ENCODE assay signal across 13 cellular contexts in the genomic region with DNA sequence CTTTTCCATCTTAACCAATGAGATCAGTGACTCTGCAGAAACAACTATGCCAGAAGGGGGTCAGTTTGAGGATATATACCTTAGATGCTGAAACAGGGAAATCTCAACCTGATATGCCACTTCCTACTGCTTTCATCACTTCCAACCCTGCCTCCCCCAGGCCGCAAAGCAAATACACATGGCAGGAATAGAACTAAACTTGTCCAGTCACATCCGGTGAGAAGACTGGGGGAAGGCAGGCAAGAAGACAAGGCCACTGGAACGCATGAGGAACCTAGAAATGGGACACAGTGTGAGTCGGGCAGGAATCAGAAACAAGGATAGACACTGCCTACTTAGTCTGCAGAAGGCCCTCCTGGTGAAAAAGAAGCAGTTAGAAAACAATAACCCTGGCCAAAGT.
DNase-seq lines count a peak whose midpoint lies in the region; ATAC-seq, FAIRE-seq and TF ChIP-seq lines count a peak whose summit lies in the region.
"Had no signal": no experiment of that assay in that cellular context is flagged by ENCODE, and none has a peak within 500 bp of the region (broad histone marks: within the 10 kb centered on the region; RNA-seq: fewer than 3 reads in every experiment).

No MANE protein-coding gene starts in this region.

- intact Hi-C loops in dorsolateral prefrontal cortex (cut with DNase I) = no loop called here

- peak; percentile 64 for FAIRE-seq in GM19239 (lab: Jason Lieb, UNC)

- no peaks in the 10 kb centered on the region for H3K9me3 Mint-ChIP-seq in natural killer cell treated with Interleukin-12 subunit alpha and Interleukin-12 subunit beta and Interleukin-15 and Interleukin-18, amount 100 ng/mL, for 72 hours
- no peaks in the 10 kb centered on the region for H3K9me3 Mint-ChIP-seq in progenitor cell of endocrine pancreas (ENCODE audit: low read depth)

- CTCF ChIA-PET in HEK293T (lab: Yijun Ruan, JAX) = no interaction called here

- no peaks in the 10 kb centered on the region for H3K36me3 Mint-ChIP-seq in natural killer cell treated with Interleukin-12 subunit alpha and Interleukin-12 subunit beta and Interleukin-15 and Interleukin-18, amount 100 ng/mL, for 72 hours
- H3K36me3 Mint-ChIP-seq in progenitor cell of endocrine pancreas (ENCODE audit: insufficient read depth) = no peaks in the 10 kb centered on the region

- H3K4me1 Mint-ChIP-seq in natural killer cell treated with Interleukin-12 subunit alpha and Interleukin-12 subunit beta and Interleukin-15 and Interleukin-18, amount 100 ng/mL, for 72 hours (ENCODE audit: low read depth in 2 of 2) = peaks cover 33 to 35% of the 10 kb centered on the region in 2 donors
- peaks cover 1% of the 10 kb centered on the region for H3K4me1 Mint-ChIP-seq in progenitor cell of endocrine pancreas (ENCODE audit: low read depth)

- H3K27ac ChIP-seq in dorsolateral prefrontal cortex = peak overlapping the region in 40 of 59 donors; percentile 0 to 72 (median 42)

- H3K4me3 Mint-ChIP-seq in natural killer cell treated with Interleukin-12 subunit alpha and Interleukin-12 subunit beta and Interleukin-15 and Interleukin-18, amount 100 ng/mL, for 72 hours = no peak overlapping the region
- H3K4me3 Mint-ChIP-seq in progenitor cell of endocrine pancreas (ENCODE audit: low read depth) = no peak overlapping the region
- H3K4me3 Mint-ChIP-seq: activated CD4-positive, alpha-beta T cell treated with anti-CD3 and anti-CD28 coated beads for 36 hours had no signal

- peak overlapping the region; percentile 38 to 39 for H3K27ac Mint-ChIP-seq in natural killer cell treated with Interleukin-12 subunit alpha and Interleukin-12 subunit beta and Interleukin-15 and Interleukin-18, amount 100 ng/mL, for 72 hours
- H3K27ac Mint-ChIP-seq in progenitor cell of endocrine pancreas = no peak overlapping the region

- ATAC-seq in natural killer cell treated with Interleukin-12 subunit alpha and Interleukin-12 subunit beta and Interleukin-15 and Interleukin-18, amount 100 ng/mL, for 72 hours = peak; percentile 44 to 52
- no peak for ATAC-seq in GM19397 (IDR thresholded peaks at IDR 0.05; ENCODE audit: unreplicated experiment)
- ATAC-seq: activated CD4-positive, alpha-beta T cell treated with anti-CD3 and anti-CD28 coated beads for 36 hours; SK-N-SH treated with all-trans-retinoic acid at 6 μM for 48 hours had no signal

- no peaks in the 10 kb centered on the region for H3K27me3 ChIP-seq in dorsolateral prefrontal cortex

- POLR2A ChIA-PET in HEK293T (lab: Yijun Ruan, JAX) = interaction anchor here (0.6 kb wide), 1 partner anchor 21 kb away, joined by 4 read pairs; no protein-coding TSS in a partner anchor

- no peak overlapping the region for H3K4me3 ChIP-seq in dorsolateral prefrontal cortex

- no peaks in the 10 kb centered on the region for H3K27me3 Mint-ChIP-seq in natural killer cell treated with Interleukin-12 subunit alpha and Interleukin-12 subunit beta and Interleukin-15 and Interleukin-18, amount 100 ng/mL, for 72 hours
- H3K27me3 Mint-ChIP-seq in progenitor cell of endocrine pancreas = no peaks in the 10 kb centered on the region
- H3K27me3 Mint-ChIP-seq: activated CD4-positive, alpha-beta T cell treated with anti-CD3 and anti-CD28 coated beads for 36 hours had no signal

- TF ChIP-seq CTCF in dorsolateral prefrontal cortex (IDR thresholded peaks at IDR 0.05 in 54 of 56, conservative IDR thresholded peaks at IDR 0.05 in 2 of 56; ENCODE audit: low read depth in 1 of 56, partially characterized antibody in 56 of 56) = no peak
- no peak for TF ChIP-seq CTCF in progenitor cell of endocrine pancreas (IDR thresholded peaks at IDR 0.05; ENCODE audit: unreplicated experiment)

- no peak for DNase-seq in GM19239 (ENCODE audit: insufficient read length, low spot score)
- DNase-seq in NOMO-1 treated with dmso at 0.1 percent for 144 hours (lab: John Stamatoyannopoulos, UW; ENCODE audit: unreplicated experiment) = peak; percentile 86
- DNase-seq in dorsolateral prefrontal cortex = peak in 2 of 10 donors; percentile 44 to 56
- no peak for DNase-seq in natural killer cell treated with Interleukin-12 subunit alpha and Interleukin-12 subunit beta and Interleukin-15 and Interleukin-18, amount 100 ng/mL, for 72 hours (ENCODE audit: low spot score)
- no peak for DNase-seq in NCI-H1417 treated with DMSO at 0.1 percent for 48 hours (lab: John Stamatoyannopoulos, UW)
- DNase-seq in HEK293T (ENCODE audit: extremely low spot score) = no peak
- no peak for DNase-seq in progenitor cell of endocrine pancreas (ENCODE audit: low spot score, unreplicated experiment)
- DNase-seq: activated CD4-positive, alpha-beta T cell treated with anti-CD3 and anti-CD28 coated beads for 36 hours; activated effector memory CD4-positive, alpha-beta T cell treated with anti-CD3 and anti-CD28 coated beads, Interleukin-2, amount 50 U/mL, for 16 hours; NCI-H1092 treated with DMSO at 0.1 percent for 48 hours; NCI-H526 treated with DMSO at 0.1 percent for 48 hours had no signal

TF ChIP-seq in HEK293T, 16 proteins besides CTCF, POLR2A, EP300 and RAD21:
- TF ChIP-seq FOXK2 (IDR thresholded peaks at IDR 0.05) (no peak), TARDBP (IDR thresholded peaks at IDR 0.05) (no peak), ARNT (IDR thresholded peaks at IDR 0.05) (no peak), NFRKB (IDR thresholded peaks at IDR 0.05) (no peak), ZNF384 (IDR thresholded peaks at IDR 0.05) (no peak), BHLHE40 (IDR thresholded peaks at IDR 0.05; ENCODE audit: borderline replicate concordance) (no peak), CTBP1 (IDR thresholded peaks at IDR 0.05; ENCODE audit: borderline replicate concordance) (no peak), FOXM1 (IDR thresholded peaks at IDR 0.05; ENCODE audit: borderline replicate concordance) (no peak), FOXA1 (IDR thresholded peaks at IDR 0.05) (no peak), SUZ12 (IDR thresholded peaks at IDR 0.05) (no peak), SP1 (IDR thresholded peaks at IDR 0.05) (no peak), LEF1 (IDR thresholded peaks at IDR 0.05; ENCODE audit: borderline replicate concordance) (no peak), ELF4 (IDR thresholded peaks at IDR 0.05) (no peak)
- TF ChIP-seq, protein P1, sequence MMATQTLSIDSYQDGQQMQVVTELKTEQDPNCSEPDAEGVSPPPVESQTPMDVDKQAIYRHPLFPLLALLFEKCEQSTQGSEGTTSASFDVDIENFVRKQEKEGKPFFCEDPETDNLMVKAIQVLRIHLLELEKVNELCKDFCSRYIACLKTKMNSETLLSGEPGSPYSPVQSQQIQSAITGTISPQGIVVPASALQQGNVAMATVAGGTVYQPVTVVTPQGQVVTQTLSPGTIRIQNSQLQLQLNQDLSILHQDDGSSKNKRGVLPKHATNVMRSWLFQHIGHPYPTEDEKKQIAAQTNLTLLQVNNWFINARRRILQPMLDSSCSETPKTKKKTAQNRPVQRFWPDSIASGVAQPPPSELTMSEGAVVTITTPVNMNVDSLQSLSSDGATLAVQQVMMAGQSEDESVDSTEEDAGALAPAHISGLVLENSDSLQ (IDR thresholded peaks at IDR 0.05) = no peak
